Comparison of ENCODE assay signal across 8 cellular contexts in the genomic region with DNA sequence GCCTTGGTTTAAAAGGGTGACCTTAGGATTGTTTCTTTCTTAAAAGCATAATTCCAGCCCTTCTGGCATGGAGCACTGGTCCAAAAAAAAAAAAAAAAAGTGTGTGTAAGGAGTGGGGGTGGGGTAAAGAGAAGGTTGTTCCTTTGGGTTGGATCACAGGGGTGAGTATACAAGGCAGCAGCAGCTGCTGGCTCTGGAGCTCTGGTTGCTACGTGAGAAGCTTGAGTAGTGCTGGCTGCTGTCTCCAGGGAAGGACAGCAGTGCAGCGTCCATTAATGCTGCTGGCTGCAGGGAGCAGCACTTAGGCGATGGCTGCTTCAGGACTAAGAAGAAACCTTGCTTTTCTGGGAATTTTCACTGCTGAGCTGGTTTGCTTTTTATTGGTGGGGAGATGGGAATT. TPM values are rescaled to one million over a fixed set of nuclear protein-coding genes. Genes with fewer than 3 reads are reported as not detected.
DNase-seq lines count a peak whose midpoint lies in the region; ATAC-seq and TF ChIP-seq lines count a peak whose summit lies in the region.

No MANE protein-coding gene starts in this region.

- H3K27me3 ChIP-seq in RWPE2 (ENCODE audit: insufficient read depth, poor library complexity, severe bottlenecking), result no peaks in the 10 kb centered on the region
- no peaks in the 10 kb centered on the region for H3K27me3 ChIP-seq in colonic mucosa
- H3K27me3 ChIP-seq in kidney epithelial cell (ENCODE audit: control insufficient read depth, insufficient read depth, low read length), result no peaks in the 10 kb centered on the region

- peak; percentile 15 for ATAC-seq in RWPE2 (ENCODE audit: low read depth)

- peak overlapping the region; percentile 94 for H3K27ac ChIP-seq in RWPE2 (ENCODE audit: poor library complexity, severe bottlenecking)
- peak overlapping the region; percentile 99 for H3K27ac ChIP-seq in colonic mucosa

- TF ChIP-seq CTCF in RWPE2 (IDR thresholded peaks at IDR 0.05; ENCODE audit: poor library complexity, severe bottlenecking) (no peak), colonic mucosa (IDR thresholded peaks at IDR 0.05) (no peak), kidney epithelial cell (IDR thresholded peaks at IDR 0.05; ENCODE audit: insufficient read depth, low read length, poor library complexity, severe bottlenecking) (peak; percentile 14)

- DNase-seq in DMS79 (lab: John Stamatoyannopoulos, UW) (peak; percentile 69), Kasumi-1 (lab: John Stamatoyannopoulos, UW) (peak; percentile 35 to 56), RWPE2 (ENCODE audit: low spot score) (peak; percentile 72), colonic mucosa (peak; percentile 69), kidney epithelial cell (ENCODE audit: low read depth) (peak; percentile 67), smooth muscle cell of the brain vasculature (ENCODE audit: low read depth, low spot score) (peak; percentile 82), SKM-1 (lab: John Stamatoyannopoulos, UW; ENCODE audit: unreplicated experiment) (no peak)
- DNase-seq in activated CD4-positive, CD25-positive, alpha-beta regulatory T cell treated with anti-CD3 and anti-CD28 coated beads, Interleukin-2, amount 50 U/mL, for 72 hours, result no peak

- no peaks in the 10 kb centered on the region for H3K9me3 ChIP-seq in RWPE2 (ENCODE audit: severe bottlenecking)
- H3K9me3 ChIP-seq in colonic mucosa, result no peaks in the 10 kb centered on the region

- H3K9ac ChIP-seq in colonic mucosa (ENCODE audit: low read depth in 2 of 2, low read length in 2 of 2), result peak overlapping the region in 1 of 2 donors; percentile 100

- peaks cover 51% of the 10 kb centered on the region for H3K4me1 ChIP-seq in RWPE2 (ENCODE audit: insufficient read depth, poor library complexity, severe bottlenecking)
- peaks cover 30% of the 10 kb centered on the region for H3K4me1 ChIP-seq in colonic mucosa

- intact Hi-C loops in colonic mucosa (cut with DNase I), result no loop called here

- H3K4me3 ChIP-seq in RWPE2 (ENCODE audit: severe bottlenecking) (peak overlapping the region; percentile 56), colonic mucosa (peak overlapping the region; percentile 65), kidney epithelial cell (ENCODE audit: low read depth, low read length) (peak overlapping the region; percentile 100)

- H3K36me3 ChIP-seq in RWPE2 (ENCODE audit: low read depth) (peaks cover 36% of the 10 kb centered on the region), colonic mucosa (no peaks in the 10 kb centered on the region), kidney epithelial cell (ENCODE audit: control insufficient read depth, insufficient read depth, low read length) (no peaks in the 10 kb centered on the region)

RNA-seq across cellular contexts. Expression of a gene that starts 2.3 kb away (rescaled TPM):
- 10 to 100 TPM; 89.1 to 91.3 TPM for total RNA-seq in colonic mucosa
- total RNA-seq in kidney epithelial cell, result 49.1 and 62.8 TPM in 2 replicates

RNA-seq across cellular contexts. Expression of a gene that starts 36.9 kb away (rescaled TPM):
- 10 to 100 TPM; 40.1 to 46.0 TPM for total RNA-seq in colonic mucosa
- 30.9 and 33.2 TPM in 2 replicates for total RNA-seq in kidney epithelial cell

Comparison
In these comparisons a context has a peak if more than half of its experiments do, and no peak if none do; other contexts are left out.
1. DNase-seq: peak in DMS79 (single experiment), Kasumi-1 (2 of 2), RWPE2 (single experiment), colonic mucosa (single experiment), kidney epithelial cell (single experiment) and smooth muscle cell of the brain vasculature (single experiment); none in activated CD4-positive, CD25-positive, alpha-beta regulatory T cell treated with anti-CD3 and anti-CD28 coated beads, Interleukin-2, amount 50 U/mL, for 72 hours (single experiment) and SKM-1 (single experiment).
2. Peak in every context shown above with its lines, with median percentiles within 50 percentile points of each other: H3K4me3 ChIP-seq.